22 cellular contexts compared by ENCODE assay signal in genomic region chr14:57031474-57031873, GRCh38.
"Had no signal": no experiment of that assay in that cellular context is flagged by ENCODE, and none has a peak within 500 bp of the region (broad histone marks: within the 10 kb centered on the region; RNA-seq: fewer than 3 reads in every experiment).

No MANE protein-coding gene starts in this region.

- H3K4me1 ChIP-seq: colonic mucosa, esophagus squamous epithelium, gastrocnemius medialis, heart right ventricle, left lung, lower lobe of right lung had no signal

- H3K27me3 ChIP-seq: colonic mucosa, esophagus squamous epithelium, gastrocnemius medialis, left lung had no signal

- H3K27ac ChIP-seq: colonic mucosa, epithelial cell of prostate, esophagus squamous epithelium, gastrocnemius medialis, heart right ventricle, left lung, lower lobe of right lung had no signal

- H3K4me3 ChIP-seq: colonic mucosa, esophagus squamous epithelium, gastrocnemius medialis, heart right ventricle, left lung, lower lobe of right lung, mucosa of descending colon had no signal

- H3K36me3 ChIP-seq: colonic mucosa, esophagus squamous epithelium, gastrocnemius medialis, heart right ventricle, left lung, lower lobe of right lung had no signal

- H3K9me3 ChIP-seq: colonic mucosa, gastrocnemius medialis, lower lobe of right lung, mucosa of descending colon had no signal

- DNase-seq: colonic mucosa; cortex of kidney; effector CD8-positive, alpha-beta T cell; effector memory CD8-positive, alpha-beta T cell; endodermal cell; erythroblast; esophagus squamous epithelium; foreskin fibroblast; foreskin melanocyte; gastrocnemius medialis; glutamatergic neuron; head of caudate nucleus; heart right ventricle; hippocampal formation; left cardiac atrium; left lung; left ventricle myocardium superior; lower lobe of right lung; mesenchymal stem cell; mucosa of descending colon; naive B cell had no signal
